ENCODE assay signal across 8 cellular contexts in the genomic region with DNA sequence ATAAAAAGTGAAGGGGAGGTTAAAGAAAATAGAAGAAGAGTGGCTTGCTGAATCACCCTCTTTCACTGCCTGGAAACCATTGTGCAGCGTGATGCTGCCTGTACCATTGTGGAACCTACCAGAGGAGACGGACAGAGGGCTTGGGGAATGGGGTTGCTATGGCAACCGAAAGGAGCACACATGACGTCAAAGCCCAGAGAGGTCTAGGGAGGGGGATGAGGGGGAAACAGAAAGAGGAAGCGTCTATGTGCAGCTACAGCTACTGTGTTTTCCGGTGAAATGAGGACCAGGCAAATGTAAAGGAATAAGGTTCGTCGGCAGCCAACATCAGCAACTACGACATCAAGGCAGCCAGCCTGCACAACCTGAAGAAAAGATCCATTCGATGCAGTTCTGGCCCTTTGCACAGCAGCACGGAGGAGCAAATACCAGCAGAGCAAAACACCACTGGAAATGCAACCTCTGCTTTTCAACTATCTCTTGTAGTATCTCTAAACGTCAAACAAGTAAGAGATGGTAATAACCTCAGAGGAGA. TPM values are rescaled to one million over a fixed set of nuclear protein-coding genes. Genes with fewer than 3 reads are reported as not detected.
DNase-seq lines count a peak whose midpoint lies in the region; ATAC-seq and TF ChIP-seq lines count a peak whose summit lies in the region.

Gene MAPK10 (minus strand): TSS at position 110 of the 535 bp plus-strand sequence.

- H3K4me3 ChIP-seq in effector memory CD4-positive, alpha-beta T cell (ENCODE audit: insufficient read depth, low read depth, low read length, poor library complexity, severe bottlenecking): peak within 1 kb of the TSS; percentile 29
- H3K4me3 ChIP-seq in lung: peak within 1 kb of the TSS; percentile 1

- H3K9me3 ChIP-seq in effector memory CD4-positive, alpha-beta T cell (ENCODE audit: control insufficient read depth, low read length): no peaks in the 10 kb centered on the region
- peaks cover 0 to 2% of the 10 kb centered on the region in 2 donors for H3K9me3 ChIP-seq in lung (ENCODE audit: control insufficient read depth in 2 of 2, insufficient read depth in 1 of 2, low read length in 1 of 2)

- no peak for TF ChIP-seq CTCF in lung (IDR thresholded peaks at IDR 0.05; ENCODE audit: control extremely low read depth, extremely low read depth)

- no peaks in the 10 kb centered on the region for H3K4me1 ChIP-seq in effector memory CD4-positive, alpha-beta T cell (ENCODE audit: control insufficient read depth, insufficient read depth, low read length, poor library complexity, severe bottlenecking)
- peaks cover 0 to 1% of the 10 kb centered on the region in 2 donors for H3K4me1 ChIP-seq in lung (ENCODE audit: control insufficient read depth in 2 of 2, insufficient read depth in 2 of 2, low read length in 2 of 2)

- ATAC-seq in GM18517 (IDR thresholded peaks at IDR 0.05; ENCODE audit: unreplicated experiment) (peak; percentile 99), HG02798 (IDR thresholded peaks at IDR 0.05; ENCODE audit: poor library complexity, unreplicated experiment) (peak; percentile 98), lung (ENCODE audit: insufficient read depth, low FRiP score) (peak; percentile 89)

- 4 to 5% methylated on average over 12 of the region's 12 CpGs for WGBS in lung, 2 donors

- no peaks in the 10 kb centered on the region for H3K27me3 ChIP-seq in effector memory CD4-positive, alpha-beta T cell (replicated peaks; ENCODE audit: control insufficient read depth, insufficient read depth, low read length, poor library complexity, severe bottlenecking)
- no peaks in the 10 kb centered on the region for H3K27me3 ChIP-seq in lung (ENCODE audit: control insufficient read depth, insufficient read depth)

- no peak within 1 kb of the TSS for H3K27ac ChIP-seq in effector memory CD4-positive, alpha-beta T cell (ENCODE audit: insufficient read depth, low read length, poor library complexity, severe bottlenecking)
- no peak within 1 kb of the TSS for H3K27ac ChIP-seq in lung (ENCODE audit: low read depth in 1 of 2, low read length in 1 of 2)

- DNase-seq in NCI-H1694 (lab: John Stamatoyannopoulos, UW) (peak; percentile 81), lung (ENCODE audit: low spot score) (peak; percentile 58), NCI-H446 (lab: John Stamatoyannopoulos, UW) (no peak)
- DNase-seq in activated CD4-positive, alpha-beta T cell treated with anti-CD3 and anti-CD28 coated beads for 4 hours: peak; percentile 8 to 16
- DNase-seq in effector memory CD4-positive, alpha-beta T cell: peak; percentile 25 to 42 (median 35)
- DNase-seq in stimulated activated CD4-positive, alpha-beta T cell treated with anti-CD3 and anti-CD28 coated beads, TNF-alpha, amount 100 ng/mL, for 4 hours (ENCODE audit: low read depth in 3 of 3): peak in 2 of 3 experiments; percentile 2 to 5

- H3K36me3 ChIP-seq in effector memory CD4-positive, alpha-beta T cell (ENCODE audit: control insufficient read depth, insufficient read depth, low read length): no peaks in the 10 kb centered on the region
- H3K36me3 ChIP-seq in lung (ENCODE audit: control insufficient read depth in 2 of 2, insufficient read depth in 2 of 2, low read length in 2 of 2): no peaks in the 10 kb centered on the region

RNA-seq across cellular contexts. Expression of gene MAPK10, which starts in this region (rescaled TPM):
- 100 to 1,000 TPM in 1 of 2 donors, 10 to 100 TPM in 1; 43.1 to 109 TPM for total RNA-seq in lung
- 1 to 10 TPM; 3.3 to 5.9 TPM for polyA plus RNA-seq in lung

Comparison
In these comparisons a context has a peak if more than half of its experiments do, and no peak if none do; other contexts are left out.
1. DNase-seq: peak in NCI-H1694 (single experiment), activated CD4-positive, alpha-beta T cell treated with anti-CD3 and anti-CD28 coated beads for 4 hours (2 of 2), effector memory CD4-positive, alpha-beta T cell (3 of 3), lung (single experiment) and stimulated activated CD4-positive, alpha-beta T cell treated with anti-CD3 and anti-CD28 coated beads, TNF-alpha, amount 100 ng/mL, for 4 hours (2 of 3); none in NCI-H446 (0 of 2).
2. Peak in every context shown above with its lines, with median percentiles within 50 percentile points of each other: ATAC-seq.